Comparison of ENCODE assay signal across 8 cellular contexts in genomic region chr18:34224423-34225217, GRCh38. TPM values are rescaled to one million over a fixed set of nuclear protein-coding genes. Genes with fewer than 3 reads are reported as not detected.
DNase-seq lines count a peak whose midpoint lies in the region; ATAC-seq and TF ChIP-seq lines count a peak whose summit lies in the region.

Gene NOL4, minus strand, starts transcription at chr18:34224913. Its CDS starts 1,660 bp downstream, at chr18:34223253.

- H3K4me1 Mint-ChIP-seq in GM23338: peaks cover 14% of the 10 kb centered on the region; the same call in 2 of the 3 replicates
- H3K4me1 Mint-ChIP-seq in endothelial cell (ENCODE audit: unreplicated experiment): peaks cover 11% of the 10 kb centered on the region

- no peaks in the 10 kb centered on the region for H3K36me3 ChIP-seq in GM23338 (ENCODE audit: insufficient read depth)

- H3K4me3 Mint-ChIP-seq in GM23338 (peak within 1 kb of the TSS; percentile 79), endothelial cell (ENCODE audit: unreplicated experiment) (peak within 1 kb of the TSS; percentile 88)

- H3K27ac ChIP-seq in GM23338 (ENCODE audit: low read depth) (no peak within 1 kb of the TSS), RWPE1 (no peak within 1 kb of the TSS)

- H3K9me3 Mint-ChIP-seq in GM23338 (no peaks in the 10 kb centered on the region), endothelial cell (ENCODE audit: unreplicated experiment) (no peaks in the 10 kb centered on the region)

- peaks cover 36% of the 10 kb centered on the region for H3K27me3 Mint-ChIP-seq in GM23338 (ENCODE audit: insufficient read depth, low read depth, poor library complexity)
- H3K27me3 Mint-ChIP-seq in endothelial cell (ENCODE audit: unreplicated experiment): peaks cover 15% of the 10 kb centered on the region

- H3K4me2 ChIP-seq in GM23338: peak within 1 kb of the TSS; percentile 96

- peaks cover 4% of the 10 kb centered on the region; the same call in 1 of the 2 replicates for H3K9me2 ChIP-seq in GM23338 (ENCODE audit: insufficient read depth)

- peaks cover 10% of the 10 kb centered on the region for H3K4me1 ChIP-seq in GM23338 (ENCODE audit: insufficient read depth)

- H3K36me3 Mint-ChIP-seq in GM23338 (ENCODE audit: low read depth): no peaks in the 10 kb centered on the region
- no peaks in the 10 kb centered on the region for H3K36me3 Mint-ChIP-seq in endothelial cell (ENCODE audit: low read depth, unreplicated experiment)

- TF ChIP-seq CTCF in GM23338 (conservative IDR thresholded peaks at IDR 0.05; ENCODE audit: low read depth in 2 of 2) (peak; percentile 74 to 92), endothelial cell (IDR thresholded peaks at IDR 0.05; ENCODE audit: unreplicated experiment) (peak; percentile 14), RWPE1 (conservative IDR thresholded peaks at IDR 0.05; ENCODE audit: low read depth) (no peak)

- H3F3A ChIP-seq in GM23338 (replicated peaks; ENCODE audit: low read depth): peaks cover 4% of the 10 kb centered on the region; the same call in 1 of the 2 replicates

- H2AFZ ChIP-seq in GM23338: peak within 1 kb of the TSS; percentile 97

- CTCF ChIA-PET in RWPE1 (lab: Yijun Ruan, JAX): interaction anchor here (0.6 to 0.7 kb wide), 2 partner anchors 75 to 96 kb away, joined by 3 to 4 read pairs; no protein-coding TSS in a partner anchor

- 0 out of 2 replicates have a peak, but pooled peaks cover 5% of the 10 kb centered on the region for H4K20me1 ChIP-seq in GM23338 (replicated peaks; ENCODE audit: insufficient read depth)

- peak; percentile 70 for ATAC-seq in GM23338
- ATAC-seq in HG02759 (IDR thresholded peaks at IDR 0.05; ENCODE audit: unreplicated experiment): no peak
- no peak for ATAC-seq in GM21423 (IDR thresholded peaks at IDR 0.05; ENCODE audit: unreplicated experiment)

- H3K79me2 ChIP-seq in GM23338 (replicated peaks; ENCODE audit: insufficient read depth): no peaks in the 10 kb centered on the region

- DNase-seq in GM23338 (ENCODE audit: low spot score): peak; percentile 99
- DNase-seq in NCI-H526 (lab: John Stamatoyannopoulos, UW): peak; percentile 86 to 93
- peak; percentile 76 for DNase-seq in endothelial cell (ENCODE audit: low spot score)
- DNase-seq in mesenteric fat pad (ENCODE audit: low spot score): peak; percentile 74
- DNase-seq in RWPE1 (ENCODE audit: low spot score): no peak
- DNase-seq in SKM-1 (lab: John Stamatoyannopoulos, UW; ENCODE audit: unreplicated experiment): no peak

- POLR2A ChIA-PET in RWPE1 (lab: Yijun Ruan, JAX; ENCODE audit: low non-redundant PET): no interaction called here

- H3K27me3 ChIP-seq in GM23338 (ENCODE audit: insufficient read depth): peaks cover 49% of the 10 kb centered on the region

- no peak within 1 kb of the TSS; the same call in 1 of the 2 replicates for H3K27ac Mint-ChIP-seq in GM23338
- H3K27ac Mint-ChIP-seq in endothelial cell (ENCODE audit: unreplicated experiment): no peak within 1 kb of the TSS

- H3K4me3 ChIP-seq in GM23338: peak within 1 kb of the TSS; percentile 80

TF ChIP-seq in GM23338, 12 proteins besides CTCF, POLR2A, EP300 and RAD21 (continues in another document):
- TF ChIP-seq ZNF462 (CRISPR knock-in tag; IDR thresholded peaks at IDR 0.05) (no peak), ZNF114 (CRISPR knock-in tag; IDR thresholded peaks at IDR 0.05) (no peak), CREB1 (CRISPR knock-in tag; IDR thresholded peaks at IDR 0.05; ENCODE audit: low read depth) (peak; percentile 92), EZH2 (IDR thresholded peaks at IDR 0.05; ENCODE audit: low read depth, unreplicated experiment) (peak; percentile 60), EZH2phosphoT487 (IDR thresholded peaks at IDR 0.05; ENCODE audit: unreplicated experiment) (no peak), STAT1 (IDR thresholded peaks at IDR 0.05; ENCODE audit: unreplicated experiment) (no peak), JUNB (IDR thresholded peaks at IDR 0.05; ENCODE audit: unreplicated experiment) (no peak), NANOG (IDR thresholded peaks at IDR 0.05; ENCODE audit: borderline replicate concordance) (no peak), ZNF331 (CRISPR knock-in tag; IDR thresholded peaks at IDR 0.05; ENCODE audit: low read depth) (no peak)
- TF ChIP-seq, protein P1, sequence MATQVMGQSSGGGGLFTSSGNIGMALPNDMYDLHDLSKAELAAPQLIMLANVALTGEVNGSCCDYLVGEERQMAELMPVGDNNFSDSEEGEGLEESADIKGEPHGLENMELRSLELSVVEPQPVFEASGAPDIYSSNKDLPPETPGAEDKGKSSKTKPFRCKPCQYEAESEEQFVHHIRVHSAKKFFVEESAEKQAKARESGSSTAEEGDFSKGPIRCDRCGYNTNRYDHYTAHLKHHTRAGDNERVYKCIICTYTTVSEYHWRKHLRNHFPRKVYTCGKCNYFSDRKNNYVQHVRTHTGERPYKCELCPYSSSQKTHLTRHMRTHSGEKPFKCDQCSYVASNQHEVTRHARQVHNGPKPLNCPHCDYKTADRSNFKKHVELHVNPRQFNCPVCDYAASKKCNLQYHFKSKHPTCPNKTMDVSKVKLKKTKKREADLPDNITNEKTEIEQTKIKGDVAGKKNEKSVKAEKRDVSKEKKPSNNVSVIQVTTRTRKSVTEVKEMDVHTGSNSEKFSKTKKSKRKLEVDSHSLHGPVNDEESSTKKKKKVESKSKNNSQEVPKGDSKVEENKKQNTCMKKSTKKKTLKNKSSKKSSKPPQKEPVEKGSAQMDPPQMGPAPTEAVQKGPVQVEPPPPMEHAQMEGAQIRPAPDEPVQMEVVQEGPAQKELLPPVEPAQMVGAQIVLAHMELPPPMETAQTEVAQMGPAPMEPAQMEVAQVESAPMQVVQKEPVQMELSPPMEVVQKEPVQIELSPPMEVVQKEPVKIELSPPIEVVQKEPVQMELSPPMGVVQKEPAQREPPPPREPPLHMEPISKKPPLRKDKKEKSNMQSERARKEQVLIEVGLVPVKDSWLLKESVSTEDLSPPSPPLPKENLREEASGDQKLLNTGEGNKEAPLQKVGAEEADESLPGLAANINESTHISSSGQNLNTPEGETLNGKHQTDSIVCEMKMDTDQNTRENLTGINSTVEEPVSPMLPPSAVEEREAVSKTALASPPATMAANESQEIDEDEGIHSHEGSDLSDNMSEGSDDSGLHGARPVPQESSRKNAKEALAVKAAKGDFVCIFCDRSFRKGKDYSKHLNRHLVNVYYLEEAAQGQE (IDR thresholded peaks at IDR 0.05; ENCODE audit: unreplicated experiment): no peak

RNA-seq across cellular contexts. Expression of gene NOL4, which starts in this region (rescaled TPM):
- 0.52 and 4.4 TPM in 2 replicates for total RNA-seq in GM23338 (2014; rRNA removed; shearing (Covaris generic))
- 0.33 and 0.63 TPM in 2 replicates for polyA plus RNA-seq in GM23338 (2016; fragmentation: Nextera tagmentation; extraction: Ambion mirVana)
- total RNA-seq in endothelial cell (ENCODE audit: unreplicated experiment): 0.67 TPM
- not detected for total RNA-seq in mesenteric fat pad

Comparison
In these comparisons a context has a peak if more than half of its experiments do, and no peak if none do; other contexts are left out.
1. Peak in DNase-seq in endothelial cell; RNA of the gene not detected or under 1 TPM.
2. Peak in DNase-seq in mesenteric fat pad; RNA of the gene not detected or under 1 TPM.
3. DNase-seq: peak in GM23338 (single experiment) and NCI-H526 (2 of 2); none in RWPE1 (single experiment) and SKM-1 (single experiment).